8 cellular contexts compared by ENCODE assay signal in the genomic region with DNA sequence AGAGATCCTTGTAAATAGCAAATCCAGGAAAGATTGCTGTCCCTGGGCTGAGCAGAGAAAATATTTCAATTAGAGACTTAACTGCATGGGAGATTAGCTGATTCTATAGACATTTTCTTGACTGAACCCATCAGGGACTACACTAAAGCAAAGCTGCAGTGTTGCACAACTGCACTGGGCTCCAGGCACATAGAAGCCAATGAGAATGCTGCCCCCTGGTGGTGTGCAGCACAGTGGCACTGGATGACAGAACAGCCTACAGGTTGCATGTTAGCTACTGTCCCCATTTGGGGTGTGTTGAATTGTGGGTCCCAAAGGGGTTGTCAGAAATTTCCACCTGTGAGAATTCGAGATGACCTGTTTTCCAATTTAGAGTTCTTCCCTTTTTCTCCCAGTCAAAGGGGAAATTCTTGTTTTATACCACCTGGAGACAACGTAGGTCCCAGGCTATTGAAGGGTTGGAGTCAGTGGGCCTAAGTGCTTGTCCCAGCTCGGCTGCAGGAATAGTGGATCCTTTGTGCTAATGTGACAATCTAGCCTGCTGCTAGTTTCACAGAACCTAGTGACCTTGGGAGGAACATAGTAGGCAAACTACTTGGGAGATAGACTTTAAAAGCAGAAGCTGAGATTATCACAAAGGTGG.
DNase-seq lines count a peak whose midpoint lies in the region; ATAC-seq and TF ChIP-seq lines count a peak whose summit lies in the region.

No MANE protein-coding gene starts in this region.

- in situ Hi-C loops in HAP-1 (cut with MboI; ENCODE audit: low sequenced_read_pairs), result no loop called here

- no peak overlapping the region for H3K4me2 ChIP-seq in parathyroid adenoma (ENCODE audit: low read length)

- ATAC-seq in HG03460 (IDR thresholded peaks at IDR 0.05; ENCODE audit: unreplicated experiment), result no peak

- no peaks in the 10 kb centered on the region for H3K9me3 Mint-ChIP-seq in CD14-positive monocyte

- no peak overlapping the region for H2AFZ ChIP-seq in parathyroid adenoma

- no peaks in the 10 kb centered on the region for H3K36me3 Mint-ChIP-seq in CD14-positive monocyte

- H3K36me3 ChIP-seq in HAP-1 (replicated peaks) (no peaks in the 10 kb centered on the region), parathyroid adenoma (ENCODE audit: control insufficient read depth, insufficient read depth, low read length) (no peaks in the 10 kb centered on the region)

- no peak overlapping the region for H3K4me3 Mint-ChIP-seq in CD14-positive monocyte

- H3K4me1 Mint-ChIP-seq in CD14-positive monocyte, result no peaks in the 10 kb centered on the region

- H3K27me3 Mint-ChIP-seq in CD14-positive monocyte (ENCODE audit: low read depth in 3 of 3), result peaks cover 2 to 3% (median 2%) of the 10 kb centered on the region in 3 donors

- TF ChIP-seq CTCF in CD14-positive monocyte (IDR thresholded peaks at IDR 0.05) (peak; percentile 70), parathyroid adenoma (IDR thresholded peaks at IDR 0.05) (peak; percentile 84)

- H3K9me3 ChIP-seq in HAP-1 (no peaks in the 10 kb centered on the region), parathyroid adenoma (ENCODE audit: control insufficient read depth, low read length) (no peaks in the 10 kb centered on the region)

- H3K27me3 ChIP-seq in HAP-1 (ENCODE audit: low read depth) (no peaks in the 10 kb centered on the region; the same call in 1 of the 2 replicates), parathyroid adenoma (ENCODE audit: control insufficient read depth, insufficient read depth, low read length) (no peaks in the 10 kb centered on the region)

- no peak overlapping the region for H3K27ac ChIP-seq in parathyroid adenoma

- no peaks in the 10 kb centered on the region for H3K4me1 ChIP-seq in HAP-1
- H3K4me1 ChIP-seq in parathyroid adenoma, result peaks cover 20% of the 10 kb centered on the region

- no peak overlapping the region for H3K27ac Mint-ChIP-seq in CD14-positive monocyte

- H3K4me3 ChIP-seq in HAP-1 (no peak overlapping the region), parathyroid adenoma (ENCODE audit: low read depth, low read length) (no peak overlapping the region)

- H3K79me2 ChIP-seq in parathyroid adenoma, result no peaks in the 10 kb centered on the region

- DNase-seq in CD14-positive monocyte (ENCODE audit: low spot score), result peak; percentile 49
- DNase-seq in HAP-1 (ENCODE audit: low spot score in 2 of 2), result peak; percentile 25 to 76
- DNase-seq in NCI-H526 treated with DMSO at 0.1 percent for 48 hours (lab: John Stamatoyannopoulos, UW), result peak; percentile 5
- DNase-seq in activated T-cell treated with anti-CD3 and anti-CD28 coated beads for 1 hour (ENCODE audit: low read depth), result peak; percentile 7
- DNase-seq in fibroblast of the conjunctiva (ENCODE audit: low read depth), result peak; percentile 47
- DNase-seq in mesenteric fat pad (ENCODE audit: low spot score), result no peak

- intact Hi-C loops in CD14-positive monocyte (cut with micrococcal nuclease), result no loop called here

- no peak overlapping the region for H3K9ac ChIP-seq in parathyroid adenoma
